ENCODE assay signal across 8 cellular contexts in genomic region chr1:26993237-26994019, GRCh38. TPM values are rescaled to one million over a fixed set of nuclear protein-coding genes. Genes with fewer than 3 reads are reported as not detected.
DNase-seq lines count a peak whose midpoint lies in the region; ATAC-seq and TF ChIP-seq lines count a peak whose summit lies in the region.

TRNP1 (plus strand) TSS chr1:26993692; CDS start chr1:26993787, 95 bp downstream.

- intact Hi-C loops in heart right ventricle (cut with DNase I), result loop anchor here in 1 of 10 donors (10.0 kb wide), 1 partner anchor 101 kb away; no protein-coding TSS in a partner anchor
- intact Hi-C loops in prostate gland (cut with DNase I), result no loop called here
- intact Hi-C loops in upper lobe of right lung (cut with DNase I), result no loop called here

- H3K27ac ChIP-seq in KMS-11 (no peak within 1 kb of the TSS), adipose tissue (ENCODE audit: low read depth, low read length) (no peak within 1 kb of the TSS), heart right ventricle (peak within 1 kb of the TSS; percentile 27 to 82 (median 58)), prostate gland (peak within 1 kb of the TSS; percentile 54 to 67), upper lobe of right lung (peak within 1 kb of the TSS; percentile 51)

- no peak for TF ChIP-seq CTCF in KMS-11 (conservative IDR thresholded peaks at IDR 0.05; ENCODE audit: low read depth, low read length)
- TF ChIP-seq CTCF in heart right ventricle (IDR thresholded peaks at IDR 0.05), result no peak
- TF ChIP-seq CTCF in prostate gland (IDR thresholded peaks at IDR 0.05), result peak in 1 of 4 experiments; percentile 13
- TF ChIP-seq CTCF in upper lobe of right lung (IDR thresholded peaks at IDR 0.05), result no peak

- peak; percentile 94 for TF ChIP-seq POLR2A in prostate gland (IDR thresholded peaks at IDR 0.05)

- H3K36me3 ChIP-seq in KMS-11 (ENCODE audit: insufficient read depth) (no peaks in the 10 kb centered on the region), heart right ventricle (no peaks in the 10 kb centered on the region), prostate gland (no peaks in the 10 kb centered on the region), upper lobe of right lung (no peaks in the 10 kb centered on the region)

- peak within 1 kb of the TSS; percentile 72 for H3K4me3 ChIP-seq in KMS-11 (IDR thresholded peaks at IDR 0.05; ENCODE audit: insufficient read depth, low read depth, low read length)
- peak within 1 kb of the TSS; percentile 53 to 85 (median 70) for H3K4me3 ChIP-seq in heart right ventricle
- peak within 1 kb of the TSS; percentile 57 to 72 for H3K4me3 ChIP-seq in prostate gland
- H3K4me3 ChIP-seq in upper lobe of right lung, result peak within 1 kb of the TSS; percentile 61

- ATAC-seq in heart right ventricle, result peak; percentile 60 to 79 (median 68)
- ATAC-seq in upper lobe of right lung, result peak; percentile 73

- no peaks in the 10 kb centered on the region for H3K9me3 ChIP-seq in heart right ventricle
- no peaks in the 10 kb centered on the region for H3K9me3 ChIP-seq in prostate gland
- H3K9me3 ChIP-seq in upper lobe of right lung, result no peaks in the 10 kb centered on the region

- no peak within 1 kb of the TSS for H3K9ac ChIP-seq in KMS-11

- H3K4me2 ChIP-seq in KMS-11, result peak within 1 kb of the TSS; percentile 97

- WGBS in adipose tissue, 3 donors, result 0 to 1% (median 1%) methylated on average over 39 to 56 of the region's 61 CpGs
- 0 to 1% methylated on average over 49 to 59 of the region's 61 CpGs for WGBS in heart right ventricle, 2 donors
- WGBS in prostate gland, result 0% methylated on average over 16 of the region's 61 CpGs

- no peaks in the 10 kb centered on the region for H3K79me2 ChIP-seq in KMS-11 (ENCODE audit: insufficient read depth, low read depth)

- peaks cover 10% of the 10 kb centered on the region for H3K4me1 ChIP-seq in KMS-11 (ENCODE audit: low read depth, poor library complexity, severe bottlenecking)
- peaks cover 13 to 36% (median 30%) of the 10 kb centered on the region in 9 donors for H3K4me1 ChIP-seq in heart right ventricle
- no peaks in the 10 kb centered on the region for H3K4me1 ChIP-seq in prostate gland (replicated peaks)
- peaks cover 32% of the 10 kb centered on the region for H3K4me1 ChIP-seq in upper lobe of right lung

- peak; percentile 32 for DNase-seq in NCI-H2107 treated with DMSO at 0.1 percent for 48 hours (lab: John Stamatoyannopoulos, UW; ENCODE audit: unreplicated experiment)
- no peak for DNase-seq in NCI-H2107 (lab: John Stamatoyannopoulos, UW)
- DNase-seq in T follicular helper cell (ENCODE audit: low read depth), result peak; percentile 55
- peak; percentile 59 to 82 for DNase-seq in heart right ventricle
- DNase-seq in prostate gland (ENCODE audit: low spot score), result peak; percentile 77
- peak; percentile 86 for DNase-seq in upper lobe of right lung

- H4K20me1 ChIP-seq in KMS-11 (ENCODE audit: insufficient read depth), result no peaks in the 10 kb centered on the region

- H2AFZ ChIP-seq in KMS-11 (ENCODE audit: low read depth), result peak within 1 kb of the TSS; percentile 93

- H3K27me3 ChIP-seq in KMS-11 (ENCODE audit: insufficient read depth, low read depth) (peaks cover 32% of the 10 kb centered on the region), heart right ventricle (peaks cover 0 to 67% (median 45%) of the 10 kb centered on the region in 7 donors), prostate gland (replicated peaks; ENCODE audit: insufficient read depth) (no peaks in the 10 kb centered on the region), upper lobe of right lung (peaks cover 21% of the 10 kb centered on the region)

RNA-seq across cellular contexts. Expression of gene TRNP1, which starts in this region (rescaled TPM):
- polyA plus RNA-seq in adipose tissue (10 to 100 TPM in 2 of 3 donors, 1 to 10 TPM in 1; 9.1 to 10.4 (median 10.3) TPM), heart right ventricle (10 to 100 TPM; 17.7 to 48.6 TPM)
- total RNA-seq in heart right ventricle (10 to 100 TPM; 11.9 to 32.5 (median 22.3) TPM), prostate gland (10 to 100 TPM; 21.1 to 30.6 TPM), upper lobe of right lung (16.2 TPM)

Comparison
In these comparisons a context has a peak if more than half of its experiments do, and no peak if none do; other contexts are left out.
1. H3K27ac ChIP-seq: peak in heart right ventricle (10 of 10), prostate gland (2 of 2) and upper lobe of right lung (single experiment); none in KMS-11 (single experiment) and adipose tissue (single experiment).
2. Peak in every context shown above with its lines, with median percentiles within 50 percentile points of each other: H3K4me3 ChIP-seq.